In genomic region chr5:138212828-138213160, GRCh38 we compare ENCODE assay signal across 7 cellular contexts. TPM values are rescaled to one million over a fixed set of nuclear protein-coding genes. Genes with fewer than 3 reads are reported as not detected.
DNase-seq lines count a peak whose midpoint lies in the region; ATAC-seq, FAIRE-seq and TF ChIP-seq lines count a peak whose summit lies in the region.

No MANE protein-coding gene starts in this region.

- peak overlapping the region; percentile 90 for H3K9ac ChIP-seq in NT2/D1 (ENCODE audit: insufficient read length, low read depth)

- H3K4me1 ChIP-seq in NT2/D1 (ENCODE audit: insufficient read depth, insufficient read length): no peaks in the 10 kb centered on the region
- H3K4me1 ChIP-seq in effector memory CD4-positive, alpha-beta T cell (ENCODE audit: control insufficient read depth, insufficient read depth, low read length, poor library complexity, severe bottlenecking): peaks cover 7% of the 10 kb centered on the region
- peaks cover 0 to 18% of the 10 kb centered on the region in 2 donors for H3K4me1 ChIP-seq in muscle layer of duodenum (ENCODE audit: control insufficient read depth in 1 of 2, insufficient read depth in 2 of 2, low read length in 2 of 2)

- peak overlapping the region; percentile 93 for H3K4me3 ChIP-seq in NT2/D1 (ENCODE audit: insufficient read length, low read depth)
- H3K4me3 ChIP-seq in effector memory CD4-positive, alpha-beta T cell (ENCODE audit: insufficient read depth, low read depth, low read length, poor library complexity, severe bottlenecking): peak overlapping the region; percentile 96
- peak overlapping the region; percentile 97 to 98 for H3K4me3 ChIP-seq in muscle layer of duodenum (ENCODE audit: low read depth in 1 of 2, low read length in 2 of 2)

- peak overlapping the region; percentile 79 for H3K27ac ChIP-seq in effector memory CD4-positive, alpha-beta T cell (ENCODE audit: insufficient read depth, low read length, poor library complexity, severe bottlenecking)
- peak overlapping the region; percentile 90 for H3K27ac ChIP-seq in muscle layer of duodenum (ENCODE audit: low read length)

- ATAC-seq in GM21737 (IDR thresholded peaks at IDR 0.05; ENCODE audit: unreplicated experiment) (peak; percentile 10), HG03139 (IDR thresholded peaks at IDR 0.05; ENCODE audit: unreplicated experiment) (no peak)

- FAIRE-seq in GM12891 (lab: Jason Lieb, UNC): no peak

- peaks cover 19% of the 10 kb centered on the region for H3K36me3 ChIP-seq in NT2/D1 (ENCODE audit: insufficient read depth, insufficient read length, low read length)
- H3K36me3 ChIP-seq in effector memory CD4-positive, alpha-beta T cell (ENCODE audit: control insufficient read depth, insufficient read depth, low read length): peaks cover 4% of the 10 kb centered on the region
- H3K36me3 ChIP-seq in muscle layer of duodenum (ENCODE audit: control insufficient read depth in 1 of 2, insufficient read depth in 2 of 2, low read length in 2 of 2): no peaks in the 10 kb centered on the region

- H3K27me3 ChIP-seq in NT2/D1 (ENCODE audit: insufficient read depth, insufficient read length) (no peaks in the 10 kb centered on the region), muscle layer of duodenum (ENCODE audit: low read depth, low read length) (no peaks in the 10 kb centered on the region)
- H3K27me3 ChIP-seq in effector memory CD4-positive, alpha-beta T cell (replicated peaks; ENCODE audit: control insufficient read depth, insufficient read depth, low read length, poor library complexity, severe bottlenecking): no peaks in the 10 kb centered on the region

- TF ChIP-seq POLR2A in GM12891 (IDR thresholded peaks at IDR 0.05; ENCODE audit: low read depth, low read length): no peak

- H3K9me3 ChIP-seq in NT2/D1 (ENCODE audit: insufficient read depth, low read length) (no peaks in the 10 kb centered on the region), muscle layer of duodenum (ENCODE audit: control insufficient read depth in 1 of 2, low read length in 2 of 2) (no peaks in the 10 kb centered on the region)
- H3K9me3 ChIP-seq in effector memory CD4-positive, alpha-beta T cell (ENCODE audit: control insufficient read depth, low read length): no peaks in the 10 kb centered on the region

- DNase-seq in GM12891 (ENCODE audit: insufficient read length, low spot score) (peak; percentile 9), NT2/D1 (ENCODE audit: low read depth, low spot score) (no peak), NCI-H774 (lab: John Stamatoyannopoulos, UW) (no peak)
- DNase-seq in effector memory CD4-positive, alpha-beta T cell: no peak

TF ChIP-seq in GM12891, 5 proteins besides CTCF, POLR2A, EP300 and RAD21:
- TF ChIP-seq POU2F2 (IDR thresholded peaks at IDR 0.05; ENCODE audit: low read depth, low read length): no peak
- no peak for TF ChIP-seq POLR2AphosphoS5 (IDR thresholded peaks at IDR 0.05; ENCODE audit: low read depth, low read length)
- no peak for TF ChIP-seq PAX5 (IDR thresholded peaks at IDR 0.05; ENCODE audit: insufficient read depth, low read length, severe bottlenecking)
- TF ChIP-seq TAF1 (IDR thresholded peaks at IDR 0.05; ENCODE audit: low read depth, low read length): no peak
- no peak for TF ChIP-seq SPI1 (IDR thresholded peaks at IDR 0.05; ENCODE audit: low read depth, low read length)

RNA-seq across cellular contexts. Expression of gene CDC23, which starts 0.3 kb away (rescaled TPM):
- polyA plus RNA-seq in GM12891 (2012; ENCODE audit: low read depth, missing spikeins): 23.5 TPM

RNA-seq across cellular contexts. Expression of gene KIF20A, which starts 33.9 kb away (rescaled TPM):
- 18.1 TPM for polyA plus RNA-seq in GM12891 (2012; ENCODE audit: low read depth, missing spikeins)

RNA-seq across cellular contexts. Expression of gene BRD8, which starts 34.4 kb away (rescaled TPM):
- 23.2 TPM for polyA plus RNA-seq in GM12891 (2012; ENCODE audit: low read depth, missing spikeins)
